ENCODE assay signal across 1 cellular context in genomic region chr12:219891-220352, GRCh38.
TF ChIP-seq lines count a peak whose summit lies in the region.

No MANE protein-coding gene starts in this region.

TF ChIP-seq in HepG2, 621 proteins besides CTCF, POLR2A, EP300 and RAD21 (continued from another document and continues in another):
- TF ChIP-seq FOXA1 (IDR thresholded peaks at IDR 0.05): no peak
- TF ChIP-seq FOXA1 (CRISPR knock-in tag; IDR thresholded peaks at IDR 0.05): 0 out of 2 replicates have a peak, but pooled peaks have one; percentile 4
- no peak for TF ChIP-seq JDP2 (CRISPR knock-in tag; IDR thresholded peaks at IDR 0.05; ENCODE audit: borderline replicate concordance)
- 0 out of 2 replicates have a peak, but pooled peaks have one; percentile 22 for TF ChIP-seq ZBTB26 (CRISPR knock-in tag; IDR thresholded peaks at IDR 0.05; ENCODE audit: borderline replicate concordance)
- TF ChIP-seq RARG (CRISPR knock-in tag; IDR thresholded peaks at IDR 0.05; ENCODE audit: low read depth): no peak
- TF ChIP-seq MEF2D (CRISPR knock-in tag; IDR thresholded peaks at IDR 0.05): peak; percentile 26; the same call in 1 of the 2 replicates
- peak; percentile 67; the same call in 1 of the 2 replicates for TF ChIP-seq RXRB (CRISPR knock-in tag; IDR thresholded peaks at IDR 0.05; ENCODE audit: borderline replicate concordance)
- peak; percentile 35 for TF ChIP-seq AGO1 (IDR thresholded peaks at IDR 0.05; ENCODE audit: low read depth, low read length, poor library complexity, severe bottlenecking)
- TF ChIP-seq DMTF1 (CRISPR knock-in tag; IDR thresholded peaks at IDR 0.05): no peak
- peak; percentile 58; the same call in 1 of the 2 replicates for TF ChIP-seq ZNF788 (CRISPR knock-in tag; IDR thresholded peaks at IDR 0.05; ENCODE audit: borderline replicate concordance)
- 0 out of 2 replicates have a peak, but pooled peaks have one; percentile 63 for TF ChIP-seq ZNF761 (CRISPR knock-in tag; conservative IDR thresholded peaks at IDR 0.05)
- peak; percentile 52 for TF ChIP-seq ELF1 (CRISPR knock-in tag; IDR thresholded peaks at IDR 0.05)
- TF ChIP-seq NFRKB (IDR thresholded peaks at IDR 0.05): no peak
- peak; percentile 80 for TF ChIP-seq PATZ1 (CRISPR knock-in tag; IDR thresholded peaks at IDR 0.05)
- TF ChIP-seq ZNF292 (CRISPR knock-in tag; IDR thresholded peaks at IDR 0.05; ENCODE audit: borderline replicate concordance, low read depth): 0 out of 2 replicates have a peak, but pooled peaks have one; percentile 29
- TF ChIP-seq ZNF530 (CRISPR knock-in tag; IDR thresholded peaks at IDR 0.05; ENCODE audit: low read depth): no peak
- no peak for TF ChIP-seq GABPA (IDR thresholded peaks at IDR 0.05; ENCODE audit: low read depth, low read length)
- TF ChIP-seq GABPA (CRISPR knock-in tag; IDR thresholded peaks at IDR 0.05; ENCODE audit: low read depth): peak; percentile 36; the same call in 1 of the 2 replicates
- no peak for TF ChIP-seq SIN3B (IDR thresholded peaks at IDR 0.05; ENCODE audit: low read length)
- peak; percentile 90 for TF ChIP-seq ETV5 (CRISPR knock-in tag; IDR thresholded peaks at IDR 0.05; ENCODE audit: borderline replicate concordance)
- TF ChIP-seq ZNF354B (CRISPR knock-in tag; IDR thresholded peaks at IDR 0.05): no peak
- no peak for TF ChIP-seq MYPOP (CRISPR knock-in tag; IDR thresholded peaks at IDR 0.05)
- TF ChIP-seq ZNF740 (CRISPR knock-in tag; IDR thresholded peaks at IDR 0.05): peak; percentile 99
- no peak for TF ChIP-seq ZNF672 (CRISPR knock-in tag; IDR thresholded peaks at IDR 0.05)
- peak; percentile 48 for TF ChIP-seq ELF3 (CRISPR knock-in tag; IDR thresholded peaks at IDR 0.05)
- TF ChIP-seq SP140L (CRISPR knock-in tag; IDR thresholded peaks at IDR 0.05; ENCODE audit: borderline replicate concordance): no peak
- 0 out of 2 replicates have a peak, but pooled peaks have one; percentile 8 for TF ChIP-seq ZNF543 (CRISPR knock-in tag; IDR thresholded peaks at IDR 0.05)
- TF ChIP-seq ZNF281 (CRISPR knock-in tag; IDR thresholded peaks at IDR 0.05; ENCODE audit: borderline replicate concordance): peak; percentile 58; the same call in 1 of the 2 replicates
- 0 out of 2 replicates have a peak, but pooled peaks have one; percentile 45 for TF ChIP-seq ZNF335 (CRISPR knock-in tag; IDR thresholded peaks at IDR 0.05)
- TF ChIP-seq ZSCAN25 (CRISPR knock-in tag; IDR thresholded peaks at IDR 0.05): peak; percentile 55; the same call in 1 of the 2 replicates
- no peak for TF ChIP-seq SOX5 (CRISPR knock-in tag; IDR thresholded peaks at IDR 0.05; ENCODE audit: borderline replicate concordance)
- TF ChIP-seq MTA1 (CRISPR knock-in tag; IDR thresholded peaks at IDR 0.05; ENCODE audit: borderline replicate concordance): 0 out of 2 replicates have a peak, but pooled peaks have one; percentile 22
- no peak for TF ChIP-seq TCF7L2 (IDR thresholded peaks at IDR 0.05; ENCODE audit: low read depth, low read length)
- no peak for TF ChIP-seq JUND (CRISPR knock-in tag; IDR thresholded peaks at IDR 0.05)
- TF ChIP-seq ZNF331 (CRISPR knock-in tag; IDR thresholded peaks at IDR 0.05): peak; percentile 38; the same call in 1 of the 2 replicates
- TF ChIP-seq HBP1 (CRISPR knock-in tag; IDR thresholded peaks at IDR 0.05; ENCODE audit: low read depth): 0 out of 2 replicates have a peak, but pooled peaks have one; percentile 34
- TF ChIP-seq ZBTB14 (CRISPR knock-in tag; IDR thresholded peaks at IDR 0.05): peak; percentile 67
- no peak for TF ChIP-seq ZBTB8A (CRISPR knock-in tag; IDR thresholded peaks at IDR 0.05; ENCODE audit: borderline replicate concordance, low read depth)
- peak; percentile 42; the same call in 1 of the 2 replicates for TF ChIP-seq KDM2A (CRISPR knock-in tag; IDR thresholded peaks at IDR 0.05; ENCODE audit: borderline replicate concordance, low read depth)
- 0 out of 2 replicates have a peak, but pooled peaks have one; percentile 35 for TF ChIP-seq ZBTB38 (CRISPR knock-in tag; IDR thresholded peaks at IDR 0.05)
- TF ChIP-seq ZNF547 (CRISPR knock-in tag; IDR thresholded peaks at IDR 0.05): peak; percentile 48; the same call in 1 of the 2 replicates
- no peak for TF ChIP-seq FUBP1 (CRISPR knock-in tag; IDR thresholded peaks at IDR 0.05; ENCODE audit: borderline replicate concordance)
- 0 out of 2 replicates have a peak, but pooled peaks have one; percentile 31 for TF ChIP-seq FOXP4 (CRISPR knock-in tag; IDR thresholded peaks at IDR 0.05)
- TF ChIP-seq SMC3 (IDR thresholded peaks at IDR 0.05; ENCODE audit: low read length): peak; percentile 78
- peak; percentile 49; the same call in 1 of the 2 replicates for TF ChIP-seq HNF4A (CRISPR knock-in tag; IDR thresholded peaks at IDR 0.05)
- TF ChIP-seq CBFB (CRISPR knock-in tag; IDR thresholded peaks at IDR 0.05): 0 out of 2 replicates have a peak, but pooled peaks have one; percentile 44
- no peak for TF ChIP-seq NONO (IDR thresholded peaks at IDR 0.05)
- TF ChIP-seq NONO (CRISPR knock-in tag; conservative IDR thresholded peaks at IDR 0.05): peak; percentile 44; the same call in 1 of the 2 replicates
